ENCODE assay signal across 8 cellular contexts in genomic region chrX:39755152-39756032, GRCh38.
DNase-seq lines count a peak whose midpoint lies in the region; ATAC-seq, FAIRE-seq and TF ChIP-seq lines count a peak whose summit lies in the region.

No MANE protein-coding gene starts in this region.

- ATAC-seq in HepG2 (peak; percentile 76), upper lobe of right lung (peak; percentile 68)

- WGBS in HepG2 (ENCODE audit: low lambda C conversion rate): 0% methylated on average over 1 of the region's 25 CpGs

- H3K9me3 ChIP-seq in BE2C (no peaks in the 10 kb centered on the region), HepG2 (ENCODE audit: low read length) (no peaks in the 10 kb centered on the region), upper lobe of right lung (no peaks in the 10 kb centered on the region)

- H3K27me3 ChIP-seq in BE2C: no peaks in the 10 kb centered on the region
- H3K27me3 ChIP-seq in bronchial epithelial cell (ENCODE audit: control insufficient read depth, insufficient read depth, low read length): no peaks in the 10 kb centered on the region
- H3K27me3 ChIP-seq in HepG2 (ENCODE audit: control insufficient read depth in 1 of 2, insufficient read depth in 2 of 2, low read length in 2 of 2): no peaks in the 10 kb centered on the region; a peak in 1 of 5 replicates
- no peaks in the 10 kb centered on the region for H3K27me3 ChIP-seq in upper lobe of right lung

- H2AFZ ChIP-seq in HepG2 (ENCODE audit: low read length): no peak overlapping the region

- DNase-seq in BE2C (peak; percentile 88), NCI-H1092 treated with DMSO at 0.1 percent for 48 hours (lab: John Stamatoyannopoulos, UW) (peak; percentile 36), bronchial epithelial cell (ENCODE audit: low read depth) (peak; percentile 84), HepG2 (ENCODE audit: low spot score) (peak; percentile 63), upper lobe of right lung (peak; percentile 69), activated gamma-delta T cell treated with Interleukin-2 at 50 U/mL for 16 hours (no peak), CD14-positive monocyte (ENCODE audit: low spot score) (no peak)
- no peak for DNase-seq in activated CD4-positive, alpha-beta T cell treated with anti-CD3 and anti-CD28 coated beads, Interleukin-2, amount 10 ng/mL, durations not matched to agents 7 days and 5 days

- H3K79me2 ChIP-seq in HepG2 (ENCODE audit: insufficient read depth, low read length): no peaks in the 10 kb centered on the region

- no peaks in the 10 kb centered on the region for H4K20me1 ChIP-seq in HepG2 (ENCODE audit: insufficient read depth, low read length)

- TF ChIP-seq CTCF in BE2C (IDR thresholded peaks at IDR 0.05; ENCODE audit: low read depth, low read length) (no peak), bronchial epithelial cell (IDR thresholded peaks at IDR 0.05; ENCODE audit: insufficient read depth, low read length, severe bottlenecking) (no peak), HepG2 (CRISPR knock-in tag; IDR thresholded peaks at IDR 0.05) (no peak), upper lobe of right lung (IDR thresholded peaks at IDR 0.05) (no peak), CD14-positive monocyte (IDR thresholded peaks at IDR 0.05) (no peak)

- no peak overlapping the region for H3K4me3 ChIP-seq in BE2C (ENCODE audit: low read depth, low read length)
- no peak overlapping the region for H3K4me3 ChIP-seq in bronchial epithelial cell (ENCODE audit: low read depth, low read length)
- no peak overlapping the region; a peak in 1 of 6 replicates for H3K4me3 ChIP-seq in HepG2 (replicated peaks in 1 of 3; ENCODE audit: insufficient read depth in 1 of 3, low read depth in 2 of 3, low read length in 3 of 3)
- no peak overlapping the region for H3K4me3 ChIP-seq in upper lobe of right lung

- peaks cover 16% of the 10 kb centered on the region for H3K4me1 ChIP-seq in BE2C
- peaks cover 20% of the 10 kb centered on the region for H3K4me1 ChIP-seq in HepG2 (ENCODE audit: insufficient read depth, low read length)
- H3K4me1 ChIP-seq in upper lobe of right lung: peaks cover 2% of the 10 kb centered on the region

- FAIRE-seq in bronchial epithelial cell (lab: Jason Lieb, UNC) (no peak), HepG2 (lab: Jason Lieb, UNC) (no peak)

- BruUV-seq in HepG2 (replicated peaks; lab: Mats Ljungman, UMichigan): no TSS peak

- H3K4me1 Mint-ChIP-seq in activated CD4-positive, alpha-beta T cell treated with anti-CD3 and anti-CD28 coated beads, Interleukin-2, amount 10 ng/mL, durations not matched to agents 7 days and 5 days: peaks cover 9% of the 10 kb centered on the region
- peaks cover 42% of the 10 kb centered on the region for H3K4me1 Mint-ChIP-seq in CD14-positive monocyte

- intact Hi-C loops in HepG2 (cut with micrococcal nuclease; ENCODE audit: unreplicated experiment): no loop called here
- intact Hi-C loops in upper lobe of right lung (cut with DNase I): no loop called here
- intact Hi-C loops in CD14-positive monocyte (cut with micrococcal nuclease): loop anchor here in 1 of 2 donors (10.0 kb wide), 1 partner anchor 419 kb away; no protein-coding TSS in a partner anchor

- no peaks in the 10 kb centered on the region for H3K27me3 Mint-ChIP-seq in activated CD4-positive, alpha-beta T cell treated with anti-CD3 and anti-CD28 coated beads, Interleukin-2, amount 10 ng/mL, durations not matched to agents 7 days and 5 days
- H3K27me3 Mint-ChIP-seq in CD14-positive monocyte (ENCODE audit: low read depth in 3 of 3): peaks cover 0 to 3% (median 0%) of the 10 kb centered on the region in 3 donors

- POLR2A ChIA-PET in HepG2 (lab: Yijun Ruan, JAX): no interaction called here
- POLR2A ChIA-PET in activated CD4-positive, alpha-beta T cell treated with anti-CD3 and anti-CD28 coated beads, Interleukin-2, amount 10 ng/mL, durations not matched to agents 7 days and 5 days (lab: Charles Lee): no interaction called here

- no peaks in the 10 kb centered on the region for H3K36me3 Mint-ChIP-seq in activated CD4-positive, alpha-beta T cell treated with anti-CD3 and anti-CD28 coated beads, Interleukin-2, amount 10 ng/mL, durations not matched to agents 7 days and 5 days (ENCODE audit: low read depth)
- H3K36me3 Mint-ChIP-seq in CD14-positive monocyte: no peaks in the 10 kb centered on the region

- CTCF ChIA-PET in HepG2 (lab: Yijun Ruan, JAX; ENCODE audit: low intra/inter-chr PET ratio, low total read pairs): no interaction called here
- CTCF ChIA-PET in activated CD4-positive, alpha-beta T cell treated with anti-CD3 and anti-CD28 coated beads, Interleukin-2, amount 10 ng/mL, durations not matched to agents 7 days and 5 days (lab: Charles Lee): no interaction called here

- H3K4me2 ChIP-seq in HepG2 (ENCODE audit: low read depth, low read length): peak overlapping the region; percentile 32

- no peak overlapping the region for H3K9ac ChIP-seq in HepG2 (ENCODE audit: insufficient read depth, low read depth, low read length)

- H3K9me3 Mint-ChIP-seq in activated CD4-positive, alpha-beta T cell treated with anti-CD3 and anti-CD28 coated beads, Interleukin-2, amount 10 ng/mL, durations not matched to agents 7 days and 5 days: no peaks in the 10 kb centered on the region
- H3K9me3 Mint-ChIP-seq in CD14-positive monocyte: peaks cover 0 to 3% (median 0%) of the 10 kb centered on the region in 7 donors

- no peak for TF ChIP-seq RAD21 in HepG2 (CRISPR knock-in tag; IDR thresholded peaks at IDR 0.05)

- H3K36me3 ChIP-seq in BE2C: no peaks in the 10 kb centered on the region
- no peaks in the 10 kb centered on the region for H3K36me3 ChIP-seq in bronchial epithelial cell (ENCODE audit: control insufficient read depth, insufficient read depth, low read length)
- no peaks in the 10 kb centered on the region for H3K36me3 ChIP-seq in HepG2 (replicated peaks in 1 of 2; ENCODE audit: control insufficient read depth in 1 of 2, insufficient read depth in 2 of 2, low read length in 2 of 2)
- H3K36me3 ChIP-seq in upper lobe of right lung: no peaks in the 10 kb centered on the region

- TF ChIP-seq EP300 in HepG2 (IDR thresholded peaks at IDR 0.05; ENCODE audit: low read depth in 2 of 2, low read length in 2 of 2): no peak
- TF ChIP-seq EP300 in HepG2 (CRISPR knock-in tag; IDR thresholded peaks at IDR 0.05; ENCODE audit: borderline replicate concordance): no peak

- H3K27ac ChIP-seq in HepG2 (ENCODE audit: extremely low read length, insufficient read depth, low read length) (no peak overlapping the region), upper lobe of right lung (no peak overlapping the region)

- no peak overlapping the region for H3K27ac Mint-ChIP-seq in activated CD4-positive, alpha-beta T cell treated with anti-CD3 and anti-CD28 coated beads, Interleukin-2, amount 10 ng/mL, durations not matched to agents 7 days and 5 days
- no peak overlapping the region for H3K27ac Mint-ChIP-seq in CD14-positive monocyte

- TF ChIP-seq POLR2A in HepG2 (IDR thresholded peaks at IDR 0.05; ENCODE audit: insufficient read depth in 1 of 2, low read depth in 2 of 2, low read length in 2 of 2): no peak

- in situ Hi-C loops in HepG2 (cut with HindIII; ENCODE audit: extremely low pct_ligation_motif_present, low pct_unique_long_range_greater_than_20kb): no loop called here

- no peak overlapping the region for H3K4me3 Mint-ChIP-seq in activated CD4-positive, alpha-beta T cell treated with anti-CD3 and anti-CD28 coated beads, Interleukin-2, amount 10 ng/mL, durations not matched to agents 7 days and 5 days
- no peak overlapping the region for H3K4me3 Mint-ChIP-seq in CD14-positive monocyte

TF ChIP-seq in HepG2, 621 proteins besides CTCF, POLR2A, EP300 and RAD21 (continues in another document):
- TF ChIP-seq NFYB (CRISPR knock-in tag; IDR thresholded peaks at IDR 0.05) (no peak), ARHGAP35 (CRISPR knock-in tag; IDR thresholded peaks at IDR 0.05; ENCODE audit: borderline replicate concordance) (no peak), NFATC3 (CRISPR knock-in tag; IDR thresholded peaks at IDR 0.05) (no peak), TCF7L2 (IDR thresholded peaks at IDR 0.05; ENCODE audit: low read depth, low read length) (no peak), ZNF770 (CRISPR knock-in tag; IDR thresholded peaks at IDR 0.05) (peak; percentile 80), ZNF678 (CRISPR knock-in tag; IDR thresholded peaks at IDR 0.05) (no peak), TEAD3 (CRISPR knock-in tag; optimal IDR thresholded peaks at IDR 0.05; ENCODE audit: borderline replicate concordance) (no peak), ZNF251 (CRISPR knock-in tag; IDR thresholded peaks at IDR 0.05) (no peak)
- TF ChIP-seq, protein P1, sequence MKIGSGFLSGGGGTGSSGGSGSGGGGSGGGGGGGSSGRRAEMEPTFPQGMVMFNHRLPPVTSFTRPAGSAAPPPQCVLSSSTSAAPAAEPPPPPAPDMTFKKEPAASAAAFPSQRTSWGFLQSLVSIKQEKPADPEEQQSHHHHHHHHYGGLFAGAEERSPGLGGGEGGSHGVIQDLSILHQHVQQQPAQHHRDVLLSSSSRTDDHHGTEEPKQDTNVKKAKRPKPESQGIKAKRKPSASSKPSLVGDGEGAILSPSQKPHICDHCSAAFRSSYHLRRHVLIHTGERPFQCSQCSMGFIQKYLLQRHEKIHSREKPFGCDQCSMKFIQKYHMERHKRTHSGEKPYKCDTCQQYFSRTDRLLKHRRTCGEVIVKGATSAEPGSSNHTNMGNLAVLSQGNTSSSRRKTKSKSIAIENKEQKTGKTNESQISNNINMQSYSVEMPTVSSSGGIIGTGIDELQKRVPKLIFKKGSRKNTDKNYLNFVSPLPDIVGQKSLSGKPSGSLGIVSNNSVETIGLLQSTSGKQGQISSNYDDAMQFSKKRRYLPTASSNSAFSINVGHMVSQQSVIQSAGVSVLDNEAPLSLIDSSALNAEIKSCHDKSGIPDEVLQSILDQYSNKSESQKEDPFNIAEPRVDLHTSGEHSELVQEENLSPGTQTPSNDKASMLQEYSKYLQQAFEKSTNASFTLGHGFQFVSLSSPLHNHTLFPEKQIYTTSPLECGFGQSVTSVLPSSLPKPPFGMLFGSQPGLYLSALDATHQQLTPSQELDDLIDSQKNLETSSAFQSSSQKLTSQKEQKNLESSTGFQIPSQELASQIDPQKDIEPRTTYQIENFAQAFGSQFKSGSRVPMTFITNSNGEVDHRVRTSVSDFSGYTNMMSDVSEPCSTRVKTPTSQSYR (CRISPR knock-in tag; IDR thresholded peaks at IDR 0.05; ENCODE audit: borderline replicate concordance): no peak

Comparison
In these comparisons a context has a peak if more than half of its experiments do, and no peak if none do; other contexts are left out.
1. DNase-seq: peak in BE2C (single experiment), NCI-H1092 treated with DMSO at 0.1 percent for 48 hours (single experiment), bronchial epithelial cell (single experiment), HepG2 (single experiment) and upper lobe of right lung (single experiment); none in activated CD4-positive, alpha-beta T cell treated with anti-CD3 and anti-CD28 coated beads, Interleukin-2, amount 10 ng/mL, durations not matched to agents 7 days and 5 days (single experiment), activated gamma-delta T cell treated with Interleukin-2 at 50 U/mL for 16 hours (single experiment) and CD14-positive monocyte (single experiment).